ENCODE assay signal across 15 cellular contexts in the genomic region with DNA sequence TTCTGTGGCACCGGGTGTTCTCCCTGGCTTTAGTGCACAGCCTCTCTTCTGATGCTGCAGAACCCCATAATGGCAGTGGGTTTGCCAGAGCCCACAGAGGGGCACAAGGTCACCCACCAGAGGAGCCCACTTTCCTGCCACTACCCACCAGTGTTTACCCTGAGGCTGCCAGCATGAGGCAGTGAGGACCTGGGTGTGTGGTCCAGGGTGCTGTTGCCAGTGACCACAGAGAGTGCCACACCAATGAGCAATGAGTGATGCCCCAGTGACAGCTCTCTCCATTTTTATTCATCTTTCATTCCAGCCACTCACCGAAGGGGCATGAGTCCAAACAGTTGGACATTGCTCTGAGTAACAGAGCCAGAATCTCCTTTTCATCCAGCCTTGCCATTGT. TPM values are rescaled to one million over a fixed set of nuclear protein-coding genes. Genes with fewer than 3 reads are reported as not detected.
DNase-seq lines count a peak whose midpoint lies in the region; ATAC-seq and TF ChIP-seq lines count a peak whose summit lies in the region.
"Had no signal": no experiment of that assay in that cellular context is flagged by ENCODE, and none has a peak within 500 bp of the region (broad histone marks: within the 10 kb centered on the region; RNA-seq: fewer than 3 reads in every experiment).

No MANE protein-coding gene starts in this region.

- peak overlapping the region; percentile 25 for H2BK5ac ChIP-seq in trophoblast cell (ENCODE audit: low read depth, low read length, poor library complexity)

- H3K27ac ChIP-seq in Karpas-422 (ENCODE audit: low read length) (peak overlapping the region; percentile 92), trophoblast cell (ENCODE audit: low read depth, low read length) (no peak overlapping the region), spleen (no peak overlapping the region)
- H3K27ac ChIP-seq: testis had no signal

- intact Hi-C loops in spleen (cut with DNase I; ENCODE audit: low total_unique reads), result loop anchor here (10.0 kb wide), 4 partner anchors 105 to 565 kb away; no protein-coding TSS in a partner anchor

- no peak overlapping the region for H3K4me3 ChIP-seq in AG10803 (ENCODE audit: low read length)
- H3K4me3 ChIP-seq in Karpas-422 (ENCODE audit: low read length), result no peak overlapping the region
- H3K4me3 ChIP-seq in trophoblast cell (ENCODE audit: low read depth, low read length), result no peak overlapping the region
- no peak overlapping the region for H3K4me3 ChIP-seq in spleen
- H3K4me3 ChIP-seq: testis had no signal

- no peak overlapping the region for H2AFZ ChIP-seq in Karpas-422 (ENCODE audit: low read length)
- H2AFZ ChIP-seq in trophoblast cell (ENCODE audit: insufficient read depth, low read length, poor library complexity), result no peak overlapping the region

- H3K9me2 ChIP-seq in Karpas-422 (replicated peaks; ENCODE audit: insufficient read depth, low read length), result no peaks in the 10 kb centered on the region

- DNase-seq in AG10803 (ENCODE audit: low read depth), result peak; percentile 43
- no peak for DNase-seq in Karpas-422
- DNase-seq in chondrocyte (ENCODE audit: low spot score), result no peak
- peak; percentile 37 to 53 for DNase-seq in trophoblast cell
- DNase-seq in spleen, result no peak
- DNase-seq in NCI-H345 (lab: John Stamatoyannopoulos, UW), result no peak
- DNase-seq: activated CD8-positive, alpha-beta memory T cell treated with anti-CD3 and anti-CD28 coated beads, Interleukin-2, amount 50 U/mL, for 4 hours; activated naive CD8-positive, alpha-beta T cell treated with anti-CD3 and anti-CD28 coated beads for 36 hours; MM.1S; stimulated activated CD4-positive, alpha-beta T cell treated with anti-CD3 and anti-CD28 coated beads, Interleukin-12 subunit alpha, Interleukin-12 subunit beta, amount 100 ng/mL, for 4 hours; testis had no signal

- no peak for TF ChIP-seq CTCF in AG10803 (conservative IDR thresholded peaks at IDR 0.05; ENCODE audit: low read length)
- no peak for TF ChIP-seq CTCF in chondrocyte (IDR thresholded peaks at IDR 0.05)
- no peak for TF ChIP-seq CTCF in spleen (IDR thresholded peaks at IDR 0.05 in 8 of 11, conservative IDR thresholded peaks at IDR 0.05 in 3 of 11)

- H2BK12ac ChIP-seq in trophoblast cell (ENCODE audit: low read length), result peak overlapping the region; percentile 24

- H3K18ac ChIP-seq in trophoblast cell (ENCODE audit: low read length), result no peak overlapping the region

- H3K9me3 Mint-ChIP-seq in chondrocyte (ENCODE audit: low read depth), result no peaks in the 10 kb centered on the region
- H3K9me3 Mint-ChIP-seq in activated T-helper 17 cell treated with anti-CD3 and anti-CD28 coated beads, Interleukin-2, amount 50 U/mL, for 72 hours, result no peaks in the 10 kb centered on the region
- H3K9me3 Mint-ChIP-seq: activated naive CD8-positive, alpha-beta T cell treated with anti-CD3 and anti-CD28 coated beads for 36 hours; WTC11 had no signal

- H2AK5ac ChIP-seq in trophoblast cell (ENCODE audit: low read length), result no peak overlapping the region

- peaks cover 64% of the 10 kb centered on the region for H3K4me1 ChIP-seq in Karpas-422 (ENCODE audit: low read length)
- H3K4me1 ChIP-seq in trophoblast cell (ENCODE audit: control insufficient read depth in 1 of 2, insufficient read depth in 2 of 2, low read length in 2 of 2), result peaks cover 28 to 45% of the 10 kb centered on the region in 2 experiments
- H3K4me1 ChIP-seq in spleen, result peaks cover 0 to 46% (median 11%) of the 10 kb centered on the region in 6 donors

- no peaks in the 10 kb centered on the region for H3K27me3 Mint-ChIP-seq in chondrocyte (ENCODE audit: low read depth)
- no peaks in the 10 kb centered on the region for H3K27me3 Mint-ChIP-seq in activated T-helper 17 cell treated with anti-CD3 and anti-CD28 coated beads, Interleukin-2, amount 50 U/mL, for 72 hours
- H3K27me3 Mint-ChIP-seq: activated naive CD8-positive, alpha-beta T cell treated with anti-CD3 and anti-CD28 coated beads for 36 hours; B cell had no signal

- peaks cover 6% of the 10 kb centered on the region for H3K79me2 ChIP-seq in Karpas-422 (ENCODE audit: low read length)
- H3K79me2 ChIP-seq in trophoblast cell (ENCODE audit: control insufficient read depth, insufficient read depth, low read length, poor library complexity), result no peaks in the 10 kb centered on the region

- H4K12ac ChIP-seq in trophoblast cell (ENCODE audit: low read depth, low read length), result no peak overlapping the region

- ATAC-seq in HG02885 (IDR thresholded peaks at IDR 0.05; ENCODE audit: poor library complexity, unreplicated experiment), result no peak
- ATAC-seq in activated T-helper 17 cell treated with anti-CD3 and anti-CD28 coated beads, Interleukin-2, amount 50 U/mL, for 72 hours (replicated peaks), result no peak

- TF ChIP-seq POLR2A in spleen (IDR thresholded peaks at IDR 0.05), result no peak

- peaks cover 23% of the 10 kb centered on the region for H3K79me1 ChIP-seq in trophoblast cell (ENCODE audit: low read length)

- no peak overlapping the region for H4K8ac ChIP-seq in trophoblast cell (ENCODE audit: low read depth, low read length)

- H3K23ac ChIP-seq in trophoblast cell (ENCODE audit: low read length), result no peak overlapping the region

- H3K36me3 ChIP-seq in Karpas-422 (ENCODE audit: insufficient read depth, low read length) (peaks cover 8% of the 10 kb centered on the region; the same call in 1 of the 2 replicates), trophoblast cell (ENCODE audit: control insufficient read depth in 1 of 2, insufficient read depth in 2 of 2, low read length in 2 of 2) (no peaks in the 10 kb centered on the region), spleen (no peaks in the 10 kb centered on the region)

- H3K9ac ChIP-seq in Karpas-422 (ENCODE audit: low read length) (no peak overlapping the region), trophoblast cell (ENCODE audit: low read length) (no peak overlapping the region)

- peak overlapping the region; percentile 36 for H3K14ac ChIP-seq in trophoblast cell (ENCODE audit: low read length)

- peaks cover 3% of the 10 kb centered on the region for H3K36me3 Mint-ChIP-seq in chondrocyte (ENCODE audit: low read depth)
- H3K36me3 Mint-ChIP-seq in activated T-helper 17 cell treated with anti-CD3 and anti-CD28 coated beads, Interleukin-2, amount 50 U/mL, for 72 hours (ENCODE audit: low read depth), result no peaks in the 10 kb centered on the region
- H3K36me3 Mint-ChIP-seq: activated naive CD8-positive, alpha-beta T cell treated with anti-CD3 and anti-CD28 coated beads for 36 hours; WTC11 had no signal

- no peak overlapping the region for H3K4ac ChIP-seq in trophoblast cell (ENCODE audit: low read depth, low read length)

- H3K27me3 ChIP-seq in Karpas-422 (ENCODE audit: low read length), result no peaks in the 10 kb centered on the region
- H3K27me3 ChIP-seq in trophoblast cell (ENCODE audit: insufficient read depth, low read length), result no peaks in the 10 kb centered on the region
- H3K27me3 ChIP-seq in spleen (replicated peaks in 1 of 7), result no peaks in the 10 kb centered on the region
- H3K27me3 ChIP-seq: testis had no signal

- peak overlapping the region; percentile 40 for H4K91ac ChIP-seq in trophoblast cell (ENCODE audit: low read depth, low read length)

- H3K27ac Mint-ChIP-seq in chondrocyte (ENCODE audit: unreplicated experiment), result peak overlapping the region; percentile 64
- H3K27ac Mint-ChIP-seq in activated T-helper 17 cell treated with anti-CD3 and anti-CD28 coated beads, Interleukin-2, amount 50 U/mL, for 72 hours, result no peak overlapping the region
- H3K27ac Mint-ChIP-seq: activated naive CD8-positive, alpha-beta T cell treated with anti-CD3 and anti-CD28 coated beads for 36 hours; B cell had no signal

- H3K9me3 ChIP-seq in Karpas-422 (ENCODE audit: low read length) (no peaks in the 10 kb centered on the region), trophoblast cell (ENCODE audit: insufficient read depth, low read depth, low read length) (no peaks in the 10 kb centered on the region), spleen (no peaks in the 10 kb centered on the region)
- H3K9me3 ChIP-seq: testis had no signal

- no peaks in the 10 kb centered on the region for H4K20me1 ChIP-seq in Karpas-422 (ENCODE audit: insufficient read depth, low read depth, low read length)

- no CpG with 5 or more reads among the region's 2 CpGs for WGBS in trophoblast cell (ENCODE audit: extremely low coverage, insufficient coverage, insufficient read length)
- WGBS in spleen, 5 donors, result 88 to 100% (median 94%) methylated on average over 2 of the region's 2 CpGs

- H3K4me3 Mint-ChIP-seq in chondrocyte (ENCODE audit: unreplicated experiment), result no peak overlapping the region
- no peak overlapping the region for H3K4me3 Mint-ChIP-seq in activated T-helper 17 cell treated with anti-CD3 and anti-CD28 coated beads, Interleukin-2, amount 50 U/mL, for 72 hours
- H3K4me3 Mint-ChIP-seq: activated naive CD8-positive, alpha-beta T cell treated with anti-CD3 and anti-CD28 coated beads for 36 hours; B cell had no signal

- peak overlapping the region; percentile 44 for H2BK120ac ChIP-seq in trophoblast cell (ENCODE audit: insufficient read depth, low read length, poor library complexity)

- H3K4me2 ChIP-seq in Karpas-422 (ENCODE audit: low read depth, low read length, poor library complexity, severe bottlenecking), result no peak overlapping the region
- no peak overlapping the region for H3K4me2 ChIP-seq in trophoblast cell (ENCODE audit: low read length)

- H3K4me1 Mint-ChIP-seq in chondrocyte (ENCODE audit: low read depth), result peaks cover 50% of the 10 kb centered on the region
- H3K4me1 Mint-ChIP-seq in activated T-helper 17 cell treated with anti-CD3 and anti-CD28 coated beads, Interleukin-2, amount 50 U/mL, for 72 hours, result no peaks in the 10 kb centered on the region
- H3K4me1 Mint-ChIP-seq: activated naive CD8-positive, alpha-beta T cell treated with anti-CD3 and anti-CD28 coated beads for 36 hours had no signal

RNA-seq across cellular contexts. Expression of a gene that starts 34.8 kb away (rescaled TPM):
- 80.2 and 89.4 TPM in 2 replicates for total RNA-seq in Karpas-422 (2014; rRNA removed; shearing (Covaris generic); ENCODE audit: low replicate concordance)
- total RNA-seq in chondrocyte, result 14.9 to 19.8 TPM (median 15.7 TPM) in 3 replicates
- polyA plus RNA-seq in trophoblast cell (2013), result 1.4 and 1.6 TPM in 2 replicates
- total RNA-seq in spleen, result 10 to 100 TPM; 11.8 to 36.6 (median 17.0) TPM
- polyA plus RNA-seq in spleen, result 1 to 10 TPM; 6.3 to 7.4 (median 6.5) TPM
- total RNA-seq in activated T-helper 17 cell treated with anti-CD3 and anti-CD28 coated beads, Interleukin-2, amount 50 U/mL, for 72 hours, result 1 to 10 TPM; 4.0 to 6.4 TPM

Comparison
In these comparisons a context has a peak if more than half of its experiments do, and no peak if none do; other contexts are left out.
1. DNase-seq: peak in AG10803 (single experiment) and trophoblast cell (2 of 2); none in Karpas-422 (single experiment), chondrocyte (single experiment), spleen (single experiment) and NCI-H345 (single experiment).